11 cellular contexts compared by ENCODE assay signal in genomic region chr13:48093588-48093987, GRCh38. TPM values are rescaled to one million over a fixed set of nuclear protein-coding genes. Genes with fewer than 3 reads are reported as not detected.
DNase-seq lines count a peak whose midpoint lies in the region; ATAC-seq, FAIRE-seq and TF ChIP-seq lines count a peak whose summit lies in the region.
"Had no signal": no experiment of that assay in that cellular context is flagged by ENCODE, and none has a peak within 500 bp of the region (broad histone marks: within the 10 kb centered on the region; RNA-seq: fewer than 3 reads in every experiment).

No MANE protein-coding gene starts in this region.

- H3K4me3 ChIP-seq in left ventricle myocardium inferior, result peak overlapping the region; percentile 99
- H3K4me3 ChIP-seq in brain microvascular endothelial cell (ENCODE audit: low read depth, low read length), result peak overlapping the region; percentile 97
- H3K4me3 ChIP-seq in mononuclear cell (ENCODE audit: low read length), result peak overlapping the region; percentile 95

- H3K4me1 ChIP-seq in left ventricle myocardium inferior (peaks cover 63% of the 10 kb centered on the region), mononuclear cell (ENCODE audit: insufficient read depth, low read length) (peaks cover 27% of the 10 kb centered on the region)

- no peak overlapping the region for H3K27ac ChIP-seq in left ventricle myocardium inferior (replicated peaks)
- no peak overlapping the region for H3K27ac ChIP-seq in brain microvascular endothelial cell

- no peak for FAIRE-seq in urothelium cell line (lab: Jason Lieb, UNC)

- intact Hi-C loops in left ventricle myocardium inferior (cut with micrococcal nuclease) (no loop called here), left ventricle myocardium superior (cut with micrococcal nuclease) (no loop called here)

- no peak for DNase-seq in left ventricle myocardium inferior
- DNase-seq in left ventricle myocardium superior, result no peak
- DNase-seq in brain microvascular endothelial cell, result no peak
- DNase-seq in urothelium cell line (ENCODE audit: low spot score), result no peak
- DNase-seq in kidney tubule cell (ENCODE audit: low spot score), result no peak
- no peak for DNase-seq in omental fat pad (ENCODE audit: low spot score)
- no peak for DNase-seq in cortex of kidney (lab: John Stamatoyannopoulos, UW)
- DNase-seq: cerebellar nuclear complex, DMS79 treated with DMSO at 0.1 percent for 48 hours, NCI-H524 treated with DMSO at 0.1 percent for 48 hours had no signal

- ATAC-seq in left ventricle myocardium superior (no peak), omental fat pad (ENCODE audit: low FRiP score) (no peak)

- H3K36me3 ChIP-seq in left ventricle myocardium inferior (peaks cover 5% of the 10 kb centered on the region), brain microvascular endothelial cell (replicated peaks) (no peaks in the 10 kb centered on the region)

- no peaks in the 10 kb centered on the region for H3K27me3 ChIP-seq in left ventricle myocardium inferior (ENCODE audit: low read depth)
- no peaks in the 10 kb centered on the region for H3K27me3 ChIP-seq in brain microvascular endothelial cell (replicated peaks)
- no peaks in the 10 kb centered on the region for H3K27me3 ChIP-seq in mononuclear cell (ENCODE audit: insufficient read depth, low read length)

- TF ChIP-seq CTCF in left ventricle myocardium inferior (IDR thresholded peaks at IDR 0.05; ENCODE audit: borderline replicate concordance) (no peak), brain microvascular endothelial cell (IDR thresholded peaks at IDR 0.05; ENCODE audit: low read depth, low read length, missing control alignments) (no peak), omental fat pad (IDR thresholded peaks at IDR 0.05) (no peak)

- no peaks in the 10 kb centered on the region for H3K9me3 ChIP-seq in left ventricle myocardium inferior (replicated peaks)
- H3K9me3 ChIP-seq in mononuclear cell (ENCODE audit: low read depth, low read length), result no peaks in the 10 kb centered on the region

- in situ Hi-C loops in brain microvascular endothelial cell (cut with HindIII; ENCODE audit: low pct_ligation_motif_present, low sequenced_read_pairs), result no loop called here

RNA-seq across cellular contexts. Expression of gene MED4, which starts 1.3 kb away (rescaled TPM):
- total RNA-seq in left ventricle myocardium inferior (39.4 TPM), left ventricle myocardium superior (43.4 TPM), mononuclear cell (37.2 TPM), omental fat pad (10 to 100 TPM; 27.4 to 42.9 (median 35.0) TPM)

RNA-seq across cellular contexts. Expression of gene NUDT15, which starts 56.1 kb away (rescaled TPM):
- total RNA-seq in left ventricle myocardium inferior (13.2 TPM), left ventricle myocardium superior (11.7 TPM), mononuclear cell (8.5 TPM), omental fat pad (10 to 100 TPM in 1 of 4 donors, 1 to 10 TPM in 3; 8.6 to 11.2 (median 9.0) TPM)
